Comparison of ENCODE assay signal across 10 cellular contexts in genomic region chr7:14826426-14826825, GRCh38.
"Had no signal": no experiment of that assay in that cellular context is flagged by ENCODE, and none has a peak within 500 bp of the region (broad histone marks: within the 10 kb centered on the region; RNA-seq: fewer than 3 reads in every experiment).

No MANE protein-coding gene starts in this region.

- ATAC-seq: GM23338, HCT116 had no signal

- DNase-seq: GM23248, GOT3, H7, H9, HCEC 1CT, HFFc6 had no signal

- FAIRE-seq: H1 had no signal

- H3K4me3 ChIP-seq: GM23248, GM23338, HAP-1 had no signal

- H3K4me1 ChIP-seq: HAP-1 had no signal

- H3K9me3 ChIP-seq: HAP-1 had no signal

- H3K36me3 ChIP-seq: HAP-1 had no signal

- H2AFZ ChIP-seq: GM23248, GM23338 had no signal

- H3K9ac ChIP-seq: GM23248 had no signal

- H3K27ac ChIP-seq: GM23248 had no signal

- H3K4me2 ChIP-seq: GM23338 had no signal
